Comparison of ENCODE assay signal across 1 cellular context in genomic region chr15:88938802-88939485, GRCh38.
TF ChIP-seq lines count a peak whose summit lies in the region.

No MANE protein-coding gene starts in this region.

TF ChIP-seq in WTC11, 78 proteins besides CTCF, POLR2A, EP300 and RAD21 (continued from another document and continues in another):
- no peak for TF ChIP-seq ZNF532 (CRISPR knock-in tag; IDR thresholded peaks at IDR 0.05; ENCODE audit: borderline replicate concordance)
- TF ChIP-seq GRHL2 (CRISPR knock-in tag; IDR thresholded peaks at IDR 0.05; ENCODE audit: insufficient replicate concordance, severe bottlenecking) = no peak
- TF ChIP-seq SMAD4 (CRISPR knock-in tag; IDR thresholded peaks at IDR 0.05) = no peak
- TF ChIP-seq ZNF121 (CRISPR knock-in tag; IDR thresholded peaks at IDR 0.05) = peak; percentile 58; the same call in 1 of the 2 replicates
- TF ChIP-seq EMX1 (CRISPR knock-in tag; IDR thresholded peaks at IDR 0.05) = no peak
- no peak for TF ChIP-seq E2F4 (CRISPR knock-in tag; IDR thresholded peaks at IDR 0.05; ENCODE audit: borderline replicate concordance, low read depth)
- peak; percentile 87; the same call in 1 of the 2 replicates for TF ChIP-seq FOXP1 (CRISPR knock-in tag; IDR thresholded peaks at IDR 0.05; ENCODE audit: borderline replicate concordance)
- peak; percentile 89; the same call in 1 of the 2 replicates for TF ChIP-seq FOXP4 (CRISPR knock-in tag; IDR thresholded peaks at IDR 0.05)
- no peak for TF ChIP-seq PRDM15 (CRISPR knock-in tag; IDR thresholded peaks at IDR 0.05)
- TF ChIP-seq ARID4B (CRISPR knock-in tag; IDR thresholded peaks at IDR 0.05; ENCODE audit: borderline replicate concordance) = no peak
- no peak for TF ChIP-seq SOX15 (CRISPR knock-in tag; IDR thresholded peaks at IDR 0.05)
- TF ChIP-seq CDX4 (CRISPR knock-in tag; IDR thresholded peaks at IDR 0.05; ENCODE audit: borderline replicate concordance) = no peak
- TF ChIP-seq ATF1 (CRISPR knock-in tag; IDR thresholded peaks at IDR 0.05) = no peak
- TF ChIP-seq NFATC4 (CRISPR knock-in tag; IDR thresholded peaks at IDR 0.05) = no peak
- TF ChIP-seq ELF4 (CRISPR knock-in tag; IDR thresholded peaks at IDR 0.05; ENCODE audit: low read depth) = no peak
- TF ChIP-seq USF2 (CRISPR knock-in tag; IDR thresholded peaks at IDR 0.05) = no peak
- TF ChIP-seq RORB (CRISPR knock-in tag; IDR thresholded peaks at IDR 0.05) = no peak
- TF ChIP-seq ZNF232 (CRISPR knock-in tag; IDR thresholded peaks at IDR 0.05) = no peak
- TF ChIP-seq PREB (CRISPR knock-in tag; IDR thresholded peaks at IDR 0.05; ENCODE audit: borderline replicate concordance) = no peak
- 0 out of 2 replicates have a peak, but pooled peaks have one; percentile 4 for TF ChIP-seq ZNF396 (CRISPR knock-in tag; IDR thresholded peaks at IDR 0.05; ENCODE audit: borderline replicate concordance)
- no peak for TF ChIP-seq ZNF263 (CRISPR knock-in tag; IDR thresholded peaks at IDR 0.05; ENCODE audit: low read depth)
- TF ChIP-seq MAX (CRISPR knock-in tag; IDR thresholded peaks at IDR 0.05) = no peak
- no peak for TF ChIP-seq AFF4 (CRISPR knock-in tag; IDR thresholded peaks at IDR 0.05; ENCODE audit: borderline replicate concordance)
- no peak for TF ChIP-seq ZNF425 (CRISPR knock-in tag; conservative IDR thresholded peaks at IDR 0.05)
